ENCODE assay signal across 9 cellular contexts in the genomic region with DNA sequence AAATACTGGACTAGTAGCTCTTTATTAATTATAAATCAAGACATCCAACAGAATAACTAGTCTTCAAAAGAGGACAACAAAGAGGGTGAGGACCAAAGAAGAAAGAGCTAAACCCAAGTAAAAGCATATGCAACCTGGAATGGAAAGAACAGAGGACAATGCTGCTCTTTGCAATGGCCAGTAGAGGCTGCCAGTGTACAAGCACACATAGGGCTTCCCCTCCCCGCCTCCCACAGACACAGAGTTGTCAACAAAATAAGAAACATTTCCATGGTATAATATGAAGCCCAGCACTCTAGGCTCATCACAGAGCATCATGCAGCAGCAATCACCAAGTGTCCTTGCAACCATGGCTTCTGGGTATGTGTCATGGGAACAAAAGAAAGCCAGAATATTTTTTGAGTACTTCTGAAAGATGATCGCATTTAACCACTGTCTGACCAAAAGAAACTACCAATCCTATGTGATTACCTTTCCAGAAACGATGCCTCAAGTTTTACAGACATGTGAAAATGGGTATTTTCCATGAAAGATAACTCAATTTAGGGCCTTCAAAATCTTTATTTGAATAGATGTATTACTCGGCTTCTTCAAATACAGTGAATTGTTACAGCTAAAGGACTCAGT. TPM values are rescaled to one million over a fixed set of nuclear protein-coding genes. Genes with fewer than 3 reads are reported as not detected.
A peak's percentile ranks its signal among the peaks of the same experiment; 100 is the strongest.
DNase-seq lines count a peak whose midpoint lies in the region; ATAC-seq and TF ChIP-seq lines count a peak whose summit lies in the region.
"Had no signal": no experiment of that assay in that cellular context is flagged by ENCODE, and none has a peak within 500 bp of the region (broad histone marks: within the 10 kb centered on the region; RNA-seq: fewer than 3 reads in every experiment).

No MANE protein-coding gene starts in this region.

- H3K79me2 ChIP-seq in HCT116 (ENCODE audit: insufficient read depth, low read length): no peaks in the 10 kb centered on the region
- H3K79me2 ChIP-seq in Loucy (ENCODE audit: insufficient read depth, low read length): no peaks in the 10 kb centered on the region

- H4K20me1 ChIP-seq in HCT116 (ENCODE audit: insufficient read depth): no peaks in the 10 kb centered on the region
- H4K20me1 ChIP-seq in Loucy (ENCODE audit: insufficient read depth, low read length, poor library complexity, severe bottlenecking): no peaks in the 10 kb centered on the region

- no peak overlapping the region for H3K4me3 Mint-ChIP-seq in activated naive CD8-positive, alpha-beta T cell treated with anti-CD3 and anti-CD28 coated beads, Interleukin-2, amount 10 ng/mL, durations not matched to agents 7 days and 5 days

- H3K27ac ChIP-seq in HCT116 (ENCODE audit: low read depth, low read length): no peak overlapping the region
- H3K27ac ChIP-seq in SJCRH30: peak overlapping the region; percentile 40; the same call in 1 of the 2 replicates
- H3K27ac ChIP-seq: neutrophil had no signal

- TF ChIP-seq POLR2A in HCT116 (IDR thresholded peaks at IDR 0.05; ENCODE audit: borderline replicate concordance, extremely low read depth, insufficient read depth, insufficient read length): no peak

- POLR2A ChIA-PET in HCT116 (lab: Charles Lee): no interaction called here
- POLR2A ChIA-PET in activated naive CD8-positive, alpha-beta T cell treated with anti-CD3 and anti-CD28 coated beads, Interleukin-2, amount 10 ng/mL, durations not matched to agents 7 days and 5 days (lab: Charles Lee): interaction anchor here (0.7 to 2.0 kb wide), 2 partner anchors 59 to 650 kb away, joined by 3 to 13 read pairs; a partner anchor contains a TSS

- peak; percentile 85 for TF ChIP-seq RAD21 in HCT116 (IDR thresholded peaks at IDR 0.05; ENCODE audit: low read depth)

- no peaks in the 10 kb centered on the region for H3K36me3 ChIP-seq in HCT116 (ENCODE audit: control insufficient read depth in 1 of 2, insufficient read depth in 2 of 2, low read length in 2 of 2)
- H3K36me3 ChIP-seq in Loucy (ENCODE audit: insufficient read depth, low read length): no peaks in the 10 kb centered on the region
- H3K36me3 ChIP-seq in SJCRH30: no peaks in the 10 kb centered on the region
- H3K36me3 ChIP-seq: neutrophil had no signal

- no peaks in the 10 kb centered on the region for H3K27me3 Mint-ChIP-seq in activated naive CD8-positive, alpha-beta T cell treated with anti-CD3 and anti-CD28 coated beads, Interleukin-2, amount 10 ng/mL, durations not matched to agents 7 days and 5 days

- peak; percentile 100 for TF ChIP-seq CTCF in GM12864 (IDR thresholded peaks at IDR 0.05; ENCODE audit: low read depth, low read length, missing control alignments)
- TF ChIP-seq CTCF in HCT116 (IDR thresholded peaks at IDR 0.05 in 2 of 3, conservative IDR thresholded peaks at IDR 0.05 in 1 of 3; ENCODE audit: borderline replicate concordance in 1 of 3, insufficient read depth in 1 of 3, low read depth in 2 of 3, low read length in 2 of 3): peak; percentile 47 to 90 (median 89); a peak in 5 of 6 replicates
- TF ChIP-seq CTCF in Loucy (conservative IDR thresholded peaks at IDR 0.05; ENCODE audit: low read length): peak; percentile 99

- ATAC-seq in HCT116 (peak; percentile 98), left cardiac atrium (peak; percentile 92 to 95), sciatic nerve (peak; percentile 92)
- ATAC-seq in activated naive CD8-positive, alpha-beta T cell treated with anti-CD3 and anti-CD28 coated beads, Interleukin-2, amount 10 ng/mL, durations not matched to agents 7 days and 5 days (ENCODE audit: low read depth): peak; percentile 99

- H3K36me3 Mint-ChIP-seq in activated naive CD8-positive, alpha-beta T cell treated with anti-CD3 and anti-CD28 coated beads, Interleukin-2, amount 10 ng/mL, durations not matched to agents 7 days and 5 days: peaks cover 3% of the 10 kb centered on the region

- no peak overlapping the region for H3K27ac Mint-ChIP-seq in activated naive CD8-positive, alpha-beta T cell treated with anti-CD3 and anti-CD28 coated beads, Interleukin-2, amount 10 ng/mL, durations not matched to agents 7 days and 5 days

- no TSS peak for BruUV-seq in HCT116 (replicated peaks; lab: Mats Ljungman, UMichigan)

- H3K4me2 ChIP-seq in HCT116 (ENCODE audit: low read length): no peak overlapping the region
- no peak overlapping the region for H3K4me2 ChIP-seq in Loucy (ENCODE audit: low read depth, low read length, poor library complexity, severe bottlenecking)

- RAD21 ChIA-PET in HCT116 (lab: Charles Lee; ENCODE audit: low non-redundant PET in 1 of 2, low total read pairs in 2 of 2, uncharacterized antibody in 2 of 2, unreplicated experiment in 2 of 2): interaction anchor here in 1 of 2 experiments (1.0 kb wide), 1 partner anchor 11 kb away, joined by 3 read pairs; no protein-coding TSS in a partner anchor

- H3K9me2 ChIP-seq in HCT116 (ENCODE audit: insufficient read depth): no peaks in the 10 kb centered on the region
- no peaks in the 10 kb centered on the region for H3K9me2 ChIP-seq in Loucy (replicated peaks; ENCODE audit: low read depth, low read length)

- no peak overlapping the region for H2AFZ ChIP-seq in HCT116 (ENCODE audit: low read depth, low read length, poor library complexity, severe bottlenecking)
- H2AFZ ChIP-seq in Loucy (ENCODE audit: low read length): no peak overlapping the region

- H3K9me3 Mint-ChIP-seq in activated naive CD8-positive, alpha-beta T cell treated with anti-CD3 and anti-CD28 coated beads, Interleukin-2, amount 10 ng/mL, durations not matched to agents 7 days and 5 days: no peaks in the 10 kb centered on the region

- peak; percentile 59 for DNase-seq in GM12864 (ENCODE audit: low read depth)
- peak; percentile 38 for DNase-seq in HCT116 (ENCODE audit: low read depth, low spot score)
- peak; percentile 60 to 71 for DNase-seq in SJCRH30
- no peak for DNase-seq in activated naive CD8-positive, alpha-beta T cell treated with anti-CD3 and anti-CD28 coated beads, Interleukin-2, amount 10 ng/mL, durations not matched to agents 7 days and 5 days
- DNase-seq in left cardiac atrium: peak; percentile 60
- peak; percentile 63 for DNase-seq in sciatic nerve (ENCODE audit: low spot score)
- DNase-seq in DMS79 treated with DMSO at 0.1 percent for 48 hours (lab: John Stamatoyannopoulos, UW): no peak

- H3K4me1 Mint-ChIP-seq in activated naive CD8-positive, alpha-beta T cell treated with anti-CD3 and anti-CD28 coated beads, Interleukin-2, amount 10 ng/mL, durations not matched to agents 7 days and 5 days: peaks cover 2% of the 10 kb centered on the region

- H3K4me1 ChIP-seq in HCT116 (ENCODE audit: control insufficient read depth in 1 of 2, insufficient read depth in 2 of 2, low read length in 2 of 2) (no peaks in the 10 kb centered on the region), Loucy (ENCODE audit: insufficient read depth, low read length, poor library complexity, severe bottlenecking) (peaks cover 2% of the 10 kb centered on the region), SJCRH30 (peaks cover 12% of the 10 kb centered on the region)

- H3K27me3 ChIP-seq in HCT116 (ENCODE audit: insufficient read depth, low read length) (no peaks in the 10 kb centered on the region), Loucy (ENCODE audit: insufficient read depth, low read length, poor library complexity, severe bottlenecking) (no peaks in the 10 kb centered on the region), SJCRH30 (no peaks in the 10 kb centered on the region)
- H3K27me3 ChIP-seq: neutrophil had no signal

- no peak overlapping the region for H3K4me3 ChIP-seq in GM12864 (ENCODE audit: low read depth, low read length)
- H3K4me3 ChIP-seq in HCT116 (replicated peaks in 1 of 2; ENCODE audit: low read depth in 1 of 2, low read length in 2 of 2): no peak overlapping the region
- no peak overlapping the region for H3K4me3 ChIP-seq in Loucy (ENCODE audit: low read length, poor library complexity, severe bottlenecking)
- no peak overlapping the region for H3K4me3 ChIP-seq in SJCRH30

- no peaks in the 10 kb centered on the region for H3K9me3 ChIP-seq in HCT116 (ENCODE audit: control insufficient read depth in 1 of 2, insufficient read depth in 1 of 2, low read depth in 1 of 2, low read length in 2 of 2)
- H3K9me3 ChIP-seq in Loucy (ENCODE audit: insufficient read depth, low read depth, low read length): no peaks in the 10 kb centered on the region
- H3K9me3 ChIP-seq in SJCRH30 (replicated peaks): no peaks in the 10 kb centered on the region
- H3K9me3 ChIP-seq: neutrophil had no signal

- CTCF ChIA-PET in HCT116 (lab: Charles Lee): interaction anchor here (0.7 to 1.5 kb wide), 4 partner anchors 10 to 609 kb away, joined by 3 to 8 read pairs (median 4); no protein-coding TSS in a partner anchor

- no peaks in the 10 kb centered on the region for H3F3A ChIP-seq in Loucy (ENCODE audit: low read depth)

- intact Hi-C loops in HCT116 (cut with micrococcal nuclease): loop anchor here (5.0 to 10.0 kb wide), 2 partner anchors 265 to 897 kb away; no protein-coding TSS in a partner anchor
- intact Hi-C loops in left cardiac atrium (cut with DNase I): loop anchor here in 1 of 2 donors (5.0 kb wide), 1 partner anchor 180 kb away; no protein-coding TSS in a partner anchor
- intact Hi-C loops in sciatic nerve (cut with DNase I): no loop called here

- H3K9ac ChIP-seq in HCT116 (ENCODE audit: low read length) (no peak overlapping the region), Loucy (ENCODE audit: low read depth, low read length, poor library complexity, severe bottlenecking) (no peak overlapping the region)

TF ChIP-seq in HCT116, 20 proteins besides CTCF, POLR2A, EP300 and RAD21:
- TF ChIP-seq CBX3 (IDR thresholded peaks at IDR 0.05; ENCODE audit: low read depth) (0 out of 2 replicates have a peak, but pooled peaks have one; percentile 9), FOSL1 (IDR thresholded peaks at IDR 0.05; ENCODE audit: low read depth) (no peak)
TF ChIP-seq in HCT116: peak in this region for 1.

RNA-seq across cellular contexts. Expression of a gene that starts 58.1 kb away (rescaled TPM):
- 11.8 TPM for total RNA-seq in HCT116 (2021; ENCODE audit: unreplicated experiment)
- polyA plus RNA-seq in HCT116 (2012): 3.0 and 4.8 TPM in 2 replicates
- 2.7 and 5.1 TPM in 2 replicates for total RNA-seq in SJCRH30 (2014; rRNA removed; shearing (Covaris generic))
- 10 to 100 TPM; 13.5 to 16.2 TPM for total RNA-seq in activated naive CD8-positive, alpha-beta T cell treated with anti-CD3 and anti-CD28 coated beads, Interleukin-2, amount 10 ng/mL, durations not matched to agents 7 days and 5 days
- 1 to 10 TPM; 4.2 to 4.6 TPM for total RNA-seq in left cardiac atrium
- total RNA-seq in sciatic nerve: 24.7 TPM

Comparison
In these comparisons a context has a peak if more than half of its experiments do, and no peak if none do; other contexts are left out.
1. DNase-seq: peak in GM12864 (single experiment), HCT116 (single experiment), SJCRH30 (2 of 2), left cardiac atrium (single experiment) and sciatic nerve (single experiment); none in activated naive CD8-positive, alpha-beta T cell treated with anti-CD3 and anti-CD28 coated beads, Interleukin-2, amount 10 ng/mL, durations not matched to agents 7 days and 5 days (single experiment) and DMS79 treated with DMSO at 0.1 percent for 48 hours (single experiment).
2. Peak in every context shown above with its lines, with median percentiles within 50 percentile points of each other: CTCF ChIP-seq and ATAC-seq.